10 cellular contexts compared by ENCODE assay signal in genomic region chr4:112736718-112737135, GRCh38.
DNase-seq lines count a peak whose midpoint lies in the region; ATAC-seq and TF ChIP-seq lines count a peak whose summit lies in the region.
"Had no signal": no experiment of that assay in that cellular context is flagged by ENCODE, and none has a peak within 500 bp of the region (broad histone marks: within the 10 kb centered on the region; RNA-seq: fewer than 3 reads in every experiment).

No MANE protein-coding gene starts in this region.

- no peak for TF ChIP-seq POLR2A in upper lobe of left lung (IDR thresholded peaks at IDR 0.05)

- no TSS peak for BruUV-seq in Caco-2 (replicated peaks; lab: Mats Ljungman, UMichigan)

- H3K27ac ChIP-seq in upper lobe of left lung: no peak overlapping the region

- intact Hi-C loops in Caco-2 (cut with micrococcal nuclease; ENCODE audit: unreplicated experiment): no loop called here

- H3K4me1 ChIP-seq in Caco-2 (no peaks in the 10 kb centered on the region), upper lobe of left lung (no peaks in the 10 kb centered on the region)

- no peak overlapping the region for H3K4me3 ChIP-seq in Caco-2 (ENCODE audit: low read depth, low read length)
- no peak overlapping the region for H3K4me3 ChIP-seq in upper lobe of left lung

- DNase-seq in activated naive CD8-positive, alpha-beta T cell treated with anti-CD3 and anti-CD28 coated beads for 36 hours: no peak
- no peak for DNase-seq in Caco-2
- no peak for DNase-seq in NOMO-1 (lab: John Stamatoyannopoulos, UW; ENCODE audit: unreplicated experiment in 2 of 2)
- no peak for DNase-seq in upper lobe of left lung
- DNase-seq: mesenchymal stem cell; NCI-H1105; stimulated activated CD4-positive, alpha-beta T cell treated with anti-CD3 and anti-CD28 coated beads, Interleukin-1b, Interleukin-23, amount 100 ng/mL, for 48 hours had no signal

- no peaks in the 10 kb centered on the region for H3K9me3 ChIP-seq in Caco-2
- no peaks in the 10 kb centered on the region for H3K9me3 ChIP-seq in upper lobe of left lung

- H3K4me1 Mint-ChIP-seq in activated naive CD8-positive, alpha-beta T cell treated with anti-CD3 and anti-CD28 coated beads for 36 hours: peaks cover 10% of the 10 kb centered on the region
- no peaks in the 10 kb centered on the region for H3K4me1 Mint-ChIP-seq in Caco-2 (ENCODE audit: low read depth, unreplicated experiment)

- peak overlapping the region; percentile 83 for H3K27ac Mint-ChIP-seq in activated naive CD8-positive, alpha-beta T cell treated with anti-CD3 and anti-CD28 coated beads for 36 hours
- no peak overlapping the region for H3K27ac Mint-ChIP-seq in Caco-2 (ENCODE audit: unreplicated experiment)

- peak; percentile 48 for ATAC-seq in GM18519 (IDR thresholded peaks at IDR 0.05; ENCODE audit: low FRiP score, unreplicated experiment)
- ATAC-seq in GM21390 (IDR thresholded peaks at IDR 0.05; ENCODE audit: unreplicated experiment): peak; percentile 50
- ATAC-seq in HG03025 (IDR thresholded peaks at IDR 0.05; ENCODE audit: low FRiP score, unreplicated experiment): peak; percentile 55
- ATAC-seq in upper lobe of left lung (ENCODE audit: low FRiP score in 2 of 2): no peak

- H3K36me3 Mint-ChIP-seq in activated naive CD8-positive, alpha-beta T cell treated with anti-CD3 and anti-CD28 coated beads for 36 hours: no peaks in the 10 kb centered on the region
- H3K36me3 Mint-ChIP-seq in Caco-2 (ENCODE audit: insufficient read depth, unreplicated experiment): no peaks in the 10 kb centered on the region

- H3K4me3 Mint-ChIP-seq in activated naive CD8-positive, alpha-beta T cell treated with anti-CD3 and anti-CD28 coated beads for 36 hours: no peak overlapping the region
- no peak overlapping the region for H3K4me3 Mint-ChIP-seq in Caco-2 (ENCODE audit: unreplicated experiment)

- H3K36me3 ChIP-seq in Caco-2 (ENCODE audit: control insufficient read depth, insufficient read depth, low read length) (no peaks in the 10 kb centered on the region), upper lobe of left lung (no peaks in the 10 kb centered on the region)

- no peak for TF ChIP-seq EP300 in upper lobe of left lung (IDR thresholded peaks at IDR 0.05)

- POLR2A ChIA-PET in Caco-2 (lab: Charles Lee): no interaction called here

- peaks cover 6% of the 10 kb centered on the region for H3K27me3 Mint-ChIP-seq in activated naive CD8-positive, alpha-beta T cell treated with anti-CD3 and anti-CD28 coated beads for 36 hours
- H3K27me3 Mint-ChIP-seq in Caco-2 (ENCODE audit: insufficient read depth, unreplicated experiment): no peaks in the 10 kb centered on the region

- CTCF ChIA-PET in Caco-2 (lab: Charles Lee): no interaction called here

- no peaks in the 10 kb centered on the region for H3K27me3 ChIP-seq in Caco-2 (replicated peaks; ENCODE audit: control insufficient read depth, insufficient read depth, low read length)
- no peaks in the 10 kb centered on the region for H3K27me3 ChIP-seq in upper lobe of left lung

- no peaks in the 10 kb centered on the region for H3K9me3 Mint-ChIP-seq in activated naive CD8-positive, alpha-beta T cell treated with anti-CD3 and anti-CD28 coated beads for 36 hours
- H3K9me3 Mint-ChIP-seq in Caco-2 (ENCODE audit: unreplicated experiment): no peaks in the 10 kb centered on the region

- WGBS in upper lobe of left lung, 2 donors: 63 to 74% methylated on average over 1 of the region's 1 CpG

- TF ChIP-seq CTCF in Caco-2 (IDR thresholded peaks at IDR 0.05; ENCODE audit: insufficient read depth in 1 of 2, low read depth in 1 of 2, low read length in 1 of 2, severe bottlenecking in 1 of 2, unreplicated experiment in 1 of 2) (no peak), upper lobe of left lung (IDR thresholded peaks at IDR 0.05) (no peak)

Comparison
In these comparisons a context has a peak if more than half of its experiments do, and no peak if none do; other contexts are left out.
1. ATAC-seq: peak in GM18519 (single experiment), GM21390 (single experiment) and HG03025 (single experiment); none in upper lobe of left lung (0 of 2).